Comparison of ENCODE assay signal across 15 cellular contexts in genomic region chr5:88676637-88677481, GRCh38.
A peak's percentile ranks its signal among the peaks of the same experiment; 100 is the strongest.
DNase-seq lines count a peak whose midpoint lies in the region; ATAC-seq and TF ChIP-seq lines count a peak whose summit lies in the region.
"Had no signal": no experiment of that assay in that cellular context is flagged by ENCODE, and none has a peak within 500 bp of the region (broad histone marks: within the 10 kb centered on the region; RNA-seq: fewer than 3 reads in every experiment).

No MANE protein-coding gene starts in this region.

- H3K27me3 Mint-ChIP-seq in activated naive CD4-positive, alpha-beta T cell treated with anti-CD3 and anti-CD28 coated beads, Interleukin-2, amount 10 ng/mL, durations not matched to agents 7 days and 5 days: peaks cover 97% of the 10 kb centered on the region

- peak overlapping the region; percentile 87 for H3K9ac ChIP-seq in SU-DHL-6 (ENCODE audit: low read length)
- no peak overlapping the region for H3K9ac ChIP-seq in iPS-15b (ENCODE audit: low read depth, low read length)
- H3K9ac ChIP-seq: BLaER1 had no signal

- peak overlapping the region; percentile 95 for H3K27ac ChIP-seq in SU-DHL-6 (ENCODE audit: low read depth, low read length)
- H3K27ac ChIP-seq: BLaER1, body of pancreas, upper lobe of right lung had no signal

- peak overlapping the region; percentile 92 for H3K4me3 ChIP-seq in SU-DHL-6 (ENCODE audit: insufficient read depth, low read length, poor library complexity, severe bottlenecking)
- peak overlapping the region; percentile 22 for H3K4me3 ChIP-seq in iPS-15b (ENCODE audit: low read depth, low read length)
- H3K4me3 ChIP-seq: body of pancreas had no signal

- ATAC-seq in GM19023 (IDR thresholded peaks at IDR 0.05; ENCODE audit: unreplicated experiment): no peak
- ATAC-seq in SK-N-SH treated with all-trans-retinoic acid at 6 μM for 48 hours: no peak
- ATAC-seq: body of pancreas, esophagus mucosa, upper lobe of right lung had no signal

- DNase-seq in activated naive CD4-positive, alpha-beta T cell treated with anti-CD3 and anti-CD28 coated beads, Interleukin-2, amount 10 ng/mL, durations not matched to agents 7 days and 5 days: no peak
- DNase-seq in activated naive CD4-positive, alpha-beta T cell treated with Interleukin-2 at 50 U/mL for 16 hours: no peak
- DNase-seq in effector CD4-positive, alpha-beta T cell: no peak
- DNase-seq in OCI-M2 (lab: John Stamatoyannopoulos, UW; ENCODE audit: unreplicated experiment): no peak
- DNase-seq: activated CD4-positive, CD25-positive, alpha-beta regulatory T cell treated with anti-CD3 and anti-CD28 coated beads, Interleukin-2, amount 50 U/mL, for 72 hours; body of pancreas; islet precursor cell; NCI-H1694; upper lobe of right lung had no signal

- H3K27me3 ChIP-seq in SU-DHL-6 (ENCODE audit: low read length) (no peaks in the 10 kb centered on the region), iPS-15b (ENCODE audit: control insufficient read depth, insufficient read depth, low read length) (peaks cover 88% of the 10 kb centered on the region)

- peaks cover 35% of the 10 kb centered on the region for H3F3A ChIP-seq in SU-DHL-6 (ENCODE audit: insufficient read depth)

- H3K36me3 ChIP-seq in SU-DHL-6 (ENCODE audit: low read length) (no peaks in the 10 kb centered on the region), iPS-15b (ENCODE audit: control insufficient read depth, insufficient read depth, low read length) (no peaks in the 10 kb centered on the region)
- H3K36me3 ChIP-seq: BLaER1, upper lobe of right lung had no signal

- H3K9me3 ChIP-seq in SU-DHL-6 (ENCODE audit: insufficient read depth, low read length) (no peaks in the 10 kb centered on the region), iPS-15b (ENCODE audit: control insufficient read depth, insufficient read depth, low read length) (no peaks in the 10 kb centered on the region)
- H3K9me3 ChIP-seq: body of pancreas, upper lobe of right lung had no signal

- peaks cover 24% of the 10 kb centered on the region for H3K4me1 ChIP-seq in iPS-15b (ENCODE audit: control insufficient read depth, insufficient read depth, low read length)

- H3K27ac Mint-ChIP-seq in activated naive CD4-positive, alpha-beta T cell treated with anti-CD3 and anti-CD28 coated beads, Interleukin-2, amount 10 ng/mL, durations not matched to agents 7 days and 5 days: peak overlapping the region; percentile 53

- CTCF ChIA-PET in activated naive CD4-positive, alpha-beta T cell treated with anti-CD3 and anti-CD28 coated beads, Interleukin-2, amount 10 ng/mL, durations not matched to agents 7 days and 5 days (lab: Charles Lee): interaction anchor here (1.2 to 1.3 kb wide), 2 partner anchors 14 to 19 kb away, joined by 4 to 5 read pairs; no protein-coding TSS in a partner anchor

- H3K4me2 ChIP-seq in SU-DHL-6 (ENCODE audit: low read depth, low read length, poor library complexity, severe bottlenecking): peak overlapping the region; percentile 79

- peaks cover 35% of the 10 kb centered on the region for H3K4me1 Mint-ChIP-seq in activated naive CD4-positive, alpha-beta T cell treated with anti-CD3 and anti-CD28 coated beads, Interleukin-2, amount 10 ng/mL, durations not matched to agents 7 days and 5 days

- H4K20me1 ChIP-seq in SU-DHL-6 (ENCODE audit: low read depth, low read length): peaks cover 6% of the 10 kb centered on the region; the same call in 1 of the 2 replicates

- H3K9me3 Mint-ChIP-seq in activated naive CD4-positive, alpha-beta T cell treated with anti-CD3 and anti-CD28 coated beads, Interleukin-2, amount 10 ng/mL, durations not matched to agents 7 days and 5 days: peaks cover 6% of the 10 kb centered on the region

- peak overlapping the region; percentile 24 for H3K4me3 Mint-ChIP-seq in activated naive CD4-positive, alpha-beta T cell treated with anti-CD3 and anti-CD28 coated beads, Interleukin-2, amount 10 ng/mL, durations not matched to agents 7 days and 5 days

- H3K79me2 ChIP-seq in SU-DHL-6 (ENCODE audit: insufficient read depth, low read length): peaks cover 5% of the 10 kb centered on the region; the same call in 1 of the 2 replicates

- peak overlapping the region; percentile 93 for H2AFZ ChIP-seq in SU-DHL-6 (ENCODE audit: low read depth, low read length, severe bottlenecking)

- H3K9me2 ChIP-seq in SU-DHL-6 (replicated peaks; ENCODE audit: insufficient read depth, low read length): no peaks in the 10 kb centered on the region

- peaks cover 10% of the 10 kb centered on the region for H3K36me3 Mint-ChIP-seq in activated naive CD4-positive, alpha-beta T cell treated with anti-CD3 and anti-CD28 coated beads, Interleukin-2, amount 10 ng/mL, durations not matched to agents 7 days and 5 days

- no peak for TF ChIP-seq CTCF in SU-DHL-6 (IDR thresholded peaks at IDR 0.05; ENCODE audit: insufficient read depth, low read length, poor library complexity, severe bottlenecking)

TF ChIP-seq in SK-N-SH treated with all-trans-retinoic acid at 6 μM for 48 hours, 23 proteins besides CTCF, POLR2A, EP300 and RAD21:
- TF ChIP-seq ZNF565 (CRISPR knock-in tag; conservative IDR thresholded peaks at IDR 0.05; ENCODE audit: low read depth): no peak
- no peak for TF ChIP-seq BACH2 (CRISPR knock-in tag; IDR thresholded peaks at IDR 0.05; ENCODE audit: borderline replicate concordance)
- TF ChIP-seq ARNTL (CRISPR knock-in tag; IDR thresholded peaks at IDR 0.05; ENCODE audit: borderline replicate concordance, low read depth): no peak
- TF ChIP-seq CREB5 (CRISPR knock-in tag; IDR thresholded peaks at IDR 0.05; ENCODE audit: low read depth): no peak
- no peak for TF ChIP-seq RARB (CRISPR knock-in tag; IDR thresholded peaks at IDR 0.05)
- TF ChIP-seq CSRNP3 (CRISPR knock-in tag; IDR thresholded peaks at IDR 0.05): no peak
TF ChIP-seq in SK-N-SH treated with all-trans-retinoic acid at 6 μM for 48 hours: peak in this region for 0.
